Comparison of ENCODE assay signal across 1 cellular context in the genomic region with DNA sequence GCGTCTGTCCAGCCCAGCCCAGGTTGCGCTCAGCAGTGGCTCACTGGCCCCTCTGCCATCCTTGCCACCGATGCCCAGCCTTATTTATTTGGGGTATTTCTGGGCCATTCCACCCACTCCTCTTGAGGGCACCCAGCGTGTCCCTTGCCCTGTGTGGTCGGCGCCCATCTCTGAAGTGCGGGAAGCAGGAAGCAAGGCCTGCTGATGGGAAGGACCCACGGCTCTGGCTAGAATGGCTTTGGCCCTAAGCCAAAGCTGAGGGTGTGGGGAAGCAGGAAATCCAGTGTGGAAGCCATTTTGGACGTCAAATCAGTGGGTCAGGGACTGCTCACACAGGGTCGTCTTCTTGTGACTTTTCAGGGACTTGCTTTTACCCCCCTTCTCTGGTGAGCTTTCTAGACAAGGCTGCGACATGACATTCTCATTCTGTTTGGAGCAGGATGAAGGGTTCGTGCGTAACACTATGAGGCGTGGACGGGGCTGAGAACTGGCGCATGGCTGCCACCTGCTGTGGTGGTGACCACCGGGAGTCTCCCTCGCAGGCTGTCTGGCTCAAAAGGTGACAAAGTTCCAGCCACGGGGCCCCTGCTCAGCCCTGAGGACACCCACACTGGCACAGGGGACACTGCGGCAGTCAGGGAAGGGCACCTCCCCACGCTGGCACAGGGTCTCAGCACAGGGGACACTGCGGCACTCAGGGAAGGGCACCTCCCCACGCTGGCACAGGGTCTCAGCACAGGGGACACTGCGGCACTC.
A peak's percentile ranks its signal among the peaks of the same experiment; 100 is the strongest.
TF ChIP-seq lines count a peak whose summit lies in the region.

No MANE protein-coding gene starts in this region.

TF ChIP-seq in HCT116, 20 proteins besides CTCF, POLR2A, EP300 and RAD21 (continued from another document):
- TF ChIP-seq, protein P1, sequence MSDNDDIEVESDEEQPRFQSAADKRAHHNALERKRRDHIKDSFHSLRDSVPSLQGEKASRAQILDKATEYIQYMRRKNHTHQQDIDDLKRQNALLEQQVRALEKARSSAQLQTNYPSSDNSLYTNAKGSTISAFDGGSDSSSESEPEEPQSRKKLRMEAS (IDR thresholded peaks at IDR 0.05) = peak; percentile 43; the same call in 1 of the 2 replicates
